1 cellular context compared by ENCODE assay signal in genomic region chr6:66962082-66962481, GRCh38.
TF ChIP-seq lines count a peak whose summit lies in the region.

No MANE protein-coding gene starts in this region.

TF ChIP-seq in GM12878, 131 proteins besides CTCF, POLR2A, EP300 and RAD21 (continued from another document):
- TF ChIP-seq BCLAF1 (IDR thresholded peaks at IDR 0.05) (no peak), MTA2 (IDR thresholded peaks at IDR 0.05; ENCODE audit: low read depth) (no peak), IRF3 (IDR thresholded peaks at IDR 0.05) (no peak), DPF2 (IDR thresholded peaks at IDR 0.05) (no peak), PML (IDR thresholded peaks at IDR 0.05; ENCODE audit: low read length) (no peak), NRF1 (conservative IDR thresholded peaks at IDR 0.05; ENCODE audit: low read depth, low read length) (no peak), SKIL (IDR thresholded peaks at IDR 0.05; ENCODE audit: low read depth, poor library complexity, severe bottlenecking) (no peak), EGR1 (IDR thresholded peaks at IDR 0.05; ENCODE audit: borderline replicate concordance in 1 of 2, low read depth in 2 of 2, low read length in 2 of 2) (no peak), SREBF2 (IDR thresholded peaks at IDR 0.05; ENCODE audit: low read length) (no peak), ATF7 (IDR thresholded peaks at IDR 0.05; ENCODE audit: low read depth) (no peak), E4F1 (IDR thresholded peaks at IDR 0.05; ENCODE audit: borderline replicate concordance, partially characterized antibody) (no peak), CUX1 (IDR thresholded peaks at IDR 0.05; ENCODE audit: insufficient replicate concordance, low read depth, low read length) (no peak), ZNF217 (IDR thresholded peaks at IDR 0.05) (no peak), SPI1 (IDR thresholded peaks at IDR 0.05; ENCODE audit: borderline replicate concordance, insufficient read depth, low read depth, low read length) (no peak), LARP7 (IDR thresholded peaks at IDR 0.05) (no peak), RELA (IDR thresholded peaks at IDR 0.05; ENCODE audit: borderline replicate concordance, partially characterized antibody) (no peak)
